ENCODE assay signal across 11 cellular contexts in the genomic region with DNA sequence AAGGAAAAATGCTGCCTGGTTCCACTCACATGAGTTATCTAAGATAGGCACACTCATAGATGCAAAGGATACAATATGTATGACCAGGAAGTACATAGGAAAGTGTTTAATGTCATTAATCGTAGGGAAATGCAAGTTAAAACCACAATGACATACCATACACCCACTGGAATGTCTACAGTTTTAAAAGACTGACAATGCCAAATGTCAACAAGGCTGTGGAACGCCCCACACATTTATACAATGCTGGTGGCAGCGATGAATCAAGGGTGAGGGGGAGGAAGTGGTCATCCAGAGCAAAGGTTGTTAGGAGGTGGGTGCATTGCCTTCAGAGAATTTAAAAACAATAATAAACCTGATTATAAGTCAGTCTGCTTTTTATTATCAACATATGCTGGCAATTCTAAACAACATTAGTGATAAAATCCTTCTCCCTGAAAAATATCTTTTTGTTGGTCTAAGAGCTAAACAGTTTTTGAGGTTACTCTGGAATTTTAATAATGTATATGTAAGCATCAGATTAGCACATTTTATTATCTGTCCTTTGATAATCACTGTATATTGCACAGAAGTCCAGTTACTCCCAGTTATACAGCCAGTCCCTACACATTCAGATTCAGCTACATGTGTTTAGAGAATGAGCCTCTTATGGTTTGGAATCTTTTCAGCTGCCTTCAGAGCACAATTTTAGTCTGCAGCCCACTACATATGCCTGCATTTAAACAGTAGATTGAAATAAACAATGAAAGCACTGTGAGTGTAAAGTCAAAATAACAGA.
A peak's percentile ranks its signal among the peaks of the same experiment; 100 is the strongest.
DNase-seq lines count a peak whose midpoint lies in the region; ATAC-seq and TF ChIP-seq lines count a peak whose summit lies in the region.
"Had no signal": no experiment of that assay in that cellular context is flagged by ENCODE, and none has a peak within 500 bp of the region (broad histone marks: within the 10 kb centered on the region; RNA-seq: fewer than 3 reads in every experiment).

No MANE protein-coding gene starts in this region.

- TF ChIP-seq EP300 in Ishikawa (IDR thresholded peaks at IDR 0.05; ENCODE audit: borderline replicate concordance): peak; percentile 75

- no peaks in the 10 kb centered on the region for H3K27me3 ChIP-seq in aorta (ENCODE audit: control insufficient read depth in 1 of 2, insufficient read depth in 2 of 2, low read length in 1 of 2)
- H3K27me3 ChIP-seq: tibial artery had no signal

- ATAC-seq in aorta (ENCODE audit: low FRiP score): no peak
- no peak for ATAC-seq in GM21526 (IDR thresholded peaks at IDR 0.05; ENCODE audit: low FRiP score, unreplicated experiment)
- ATAC-seq: effector memory CD8-positive, alpha-beta T cell had no signal

- H3K9me3 Mint-ChIP-seq in brain: no peaks in the 10 kb centered on the region
- H3K9me3 Mint-ChIP-seq: effector memory CD8-positive, alpha-beta T cell had no signal

- H3K36me3 ChIP-seq in aorta (ENCODE audit: control insufficient read depth in 1 of 2, insufficient read depth in 2 of 2, low read length in 1 of 2): no peaks in the 10 kb centered on the region
- H3K36me3 ChIP-seq: tibial artery had no signal

- WGBS in aorta, 2 donors: 79 to 82% methylated on average over 3 of the region's 3 CpGs

- TF ChIP-seq CTCF in brain (conservative IDR thresholded peaks at IDR 0.05): no peak

- no peaks in the 10 kb centered on the region for H3K4me1 ChIP-seq in aorta (ENCODE audit: control insufficient read depth in 1 of 2, insufficient read depth in 2 of 2, low read length in 2 of 2)

- H3K4me3 Mint-ChIP-seq in brain: no peak overlapping the region
- H3K4me3 Mint-ChIP-seq: effector memory CD8-positive, alpha-beta T cell had no signal

- H3K9me3 ChIP-seq in aorta (ENCODE audit: control insufficient read depth, low read length): no peaks in the 10 kb centered on the region
- H3K9me3 ChIP-seq: tibial artery had no signal

- peaks cover 3% of the 10 kb centered on the region for H3K27me3 Mint-ChIP-seq in brain
- H3K27me3 Mint-ChIP-seq: effector memory CD8-positive, alpha-beta T cell had no signal

- peak overlapping the region in 4 of 5 experiments; percentile 8 to 74 (median 52) for H3K27ac Mint-ChIP-seq in brain
- H3K27ac Mint-ChIP-seq: effector memory CD8-positive, alpha-beta T cell had no signal

- DNase-seq in COLO829 (ENCODE audit: low spot score): peak; percentile 20
- DNase-seq in left kidney (ENCODE audit: low read depth, low spot score): peak; percentile 66
- DNase-seq in aorta: no peak
- no peak for DNase-seq in occipital lobe (lab: John Stamatoyannopoulos, UW)
- DNase-seq in NCI-H2107 (lab: John Stamatoyannopoulos, UW): no peak
- DNase-seq: effector memory CD8-positive, alpha-beta T cell; NCI-H1436 treated with DMSO at 0.1 percent for 48 hours; tibial artery had no signal

- H3K4me1 Mint-ChIP-seq in brain: peaks cover 27% of the 10 kb centered on the region

- H3K4me3 ChIP-seq in aorta (ENCODE audit: low read length in 2 of 2): no peak overlapping the region
- H3K4me3 ChIP-seq: tibial artery had no signal

- intact Hi-C loops in aorta (cut with DNase I): no loop called here

- no peak overlapping the region for H3K27ac ChIP-seq in aorta (ENCODE audit: low read depth in 1 of 2, low read length in 2 of 2)
- H3K27ac ChIP-seq: tibial artery had no signal

- no peaks in the 10 kb centered on the region for H3K36me3 Mint-ChIP-seq in brain

- no peak for TF ChIP-seq RAD21 in Ishikawa (IDR thresholded peaks at IDR 0.05; ENCODE audit: low read depth)

TF ChIP-seq in Ishikawa, 13 proteins besides CTCF, POLR2A, EP300 and RAD21:
- TF ChIP-seq, protein P1, sequence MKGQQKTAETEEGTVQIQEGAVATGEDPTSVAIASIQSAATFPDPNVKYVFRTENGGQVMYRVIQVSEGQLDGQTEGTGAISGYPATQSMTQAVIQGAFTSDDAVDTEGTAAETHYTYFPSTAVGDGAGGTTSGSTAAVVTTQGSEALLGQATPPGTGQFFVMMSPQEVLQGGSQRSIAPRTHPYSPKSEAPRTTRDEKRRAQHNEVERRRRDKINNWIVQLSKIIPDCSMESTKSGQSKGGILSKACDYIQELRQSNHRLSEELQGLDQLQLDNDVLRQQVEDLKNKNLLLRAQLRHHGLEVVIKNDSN (IDR thresholded peaks at IDR 0.05): no peak
- TF ChIP-seq, protein P2, sequence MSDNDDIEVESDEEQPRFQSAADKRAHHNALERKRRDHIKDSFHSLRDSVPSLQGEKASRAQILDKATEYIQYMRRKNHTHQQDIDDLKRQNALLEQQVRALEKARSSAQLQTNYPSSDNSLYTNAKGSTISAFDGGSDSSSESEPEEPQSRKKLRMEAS (IDR thresholded peaks at IDR 0.05): 0 out of 2 replicates have a peak, but pooled peaks have one; percentile 9
- TF ChIP-seq, protein P3, sequence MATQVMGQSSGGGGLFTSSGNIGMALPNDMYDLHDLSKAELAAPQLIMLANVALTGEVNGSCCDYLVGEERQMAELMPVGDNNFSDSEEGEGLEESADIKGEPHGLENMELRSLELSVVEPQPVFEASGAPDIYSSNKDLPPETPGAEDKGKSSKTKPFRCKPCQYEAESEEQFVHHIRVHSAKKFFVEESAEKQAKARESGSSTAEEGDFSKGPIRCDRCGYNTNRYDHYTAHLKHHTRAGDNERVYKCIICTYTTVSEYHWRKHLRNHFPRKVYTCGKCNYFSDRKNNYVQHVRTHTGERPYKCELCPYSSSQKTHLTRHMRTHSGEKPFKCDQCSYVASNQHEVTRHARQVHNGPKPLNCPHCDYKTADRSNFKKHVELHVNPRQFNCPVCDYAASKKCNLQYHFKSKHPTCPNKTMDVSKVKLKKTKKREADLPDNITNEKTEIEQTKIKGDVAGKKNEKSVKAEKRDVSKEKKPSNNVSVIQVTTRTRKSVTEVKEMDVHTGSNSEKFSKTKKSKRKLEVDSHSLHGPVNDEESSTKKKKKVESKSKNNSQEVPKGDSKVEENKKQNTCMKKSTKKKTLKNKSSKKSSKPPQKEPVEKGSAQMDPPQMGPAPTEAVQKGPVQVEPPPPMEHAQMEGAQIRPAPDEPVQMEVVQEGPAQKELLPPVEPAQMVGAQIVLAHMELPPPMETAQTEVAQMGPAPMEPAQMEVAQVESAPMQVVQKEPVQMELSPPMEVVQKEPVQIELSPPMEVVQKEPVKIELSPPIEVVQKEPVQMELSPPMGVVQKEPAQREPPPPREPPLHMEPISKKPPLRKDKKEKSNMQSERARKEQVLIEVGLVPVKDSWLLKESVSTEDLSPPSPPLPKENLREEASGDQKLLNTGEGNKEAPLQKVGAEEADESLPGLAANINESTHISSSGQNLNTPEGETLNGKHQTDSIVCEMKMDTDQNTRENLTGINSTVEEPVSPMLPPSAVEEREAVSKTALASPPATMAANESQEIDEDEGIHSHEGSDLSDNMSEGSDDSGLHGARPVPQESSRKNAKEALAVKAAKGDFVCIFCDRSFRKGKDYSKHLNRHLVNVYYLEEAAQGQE (IDR thresholded peaks at IDR 0.05; ENCODE audit: low read depth): no peak
- TF ChIP-seq EGR1 (IDR thresholded peaks at IDR 0.05) (peak; percentile 51), FOXM1 (IDR thresholded peaks at IDR 0.05; ENCODE audit: borderline replicate concordance, low read depth) (peak; percentile 44; the same call in 1 of the 2 replicates), NFIC (IDR thresholded peaks at IDR 0.05) (peak; percentile 13; the same call in 1 of the 2 replicates), CREB1 (IDR thresholded peaks at IDR 0.05; ENCODE audit: low read depth) (no peak), CEBPB (IDR thresholded peaks at IDR 0.05) (no peak), TAF1 (IDR thresholded peaks at IDR 0.05; ENCODE audit: low read depth) (no peak), TEAD4 (IDR thresholded peaks at IDR 0.05) (peak; percentile 84), ZBTB7A (IDR thresholded peaks at IDR 0.05; ENCODE audit: low read depth) (no peak), YY1 (IDR thresholded peaks at IDR 0.05; ENCODE audit: low read depth) (no peak), TCF12 (IDR thresholded peaks at IDR 0.05; ENCODE audit: low read depth) (peak; percentile 40; the same call in 1 of the 2 replicates)

Comparison
In these comparisons a context has a peak if more than half of its experiments do, and no peak if none do; other contexts are left out.
1. DNase-seq: peak in COLO829 (single experiment) and left kidney (single experiment); none in aorta (0 of 2), occipital lobe (single experiment) and NCI-H2107 (single experiment).